Comparison of ENCODE assay signal across 28 cellular contexts in the genomic region with DNA sequence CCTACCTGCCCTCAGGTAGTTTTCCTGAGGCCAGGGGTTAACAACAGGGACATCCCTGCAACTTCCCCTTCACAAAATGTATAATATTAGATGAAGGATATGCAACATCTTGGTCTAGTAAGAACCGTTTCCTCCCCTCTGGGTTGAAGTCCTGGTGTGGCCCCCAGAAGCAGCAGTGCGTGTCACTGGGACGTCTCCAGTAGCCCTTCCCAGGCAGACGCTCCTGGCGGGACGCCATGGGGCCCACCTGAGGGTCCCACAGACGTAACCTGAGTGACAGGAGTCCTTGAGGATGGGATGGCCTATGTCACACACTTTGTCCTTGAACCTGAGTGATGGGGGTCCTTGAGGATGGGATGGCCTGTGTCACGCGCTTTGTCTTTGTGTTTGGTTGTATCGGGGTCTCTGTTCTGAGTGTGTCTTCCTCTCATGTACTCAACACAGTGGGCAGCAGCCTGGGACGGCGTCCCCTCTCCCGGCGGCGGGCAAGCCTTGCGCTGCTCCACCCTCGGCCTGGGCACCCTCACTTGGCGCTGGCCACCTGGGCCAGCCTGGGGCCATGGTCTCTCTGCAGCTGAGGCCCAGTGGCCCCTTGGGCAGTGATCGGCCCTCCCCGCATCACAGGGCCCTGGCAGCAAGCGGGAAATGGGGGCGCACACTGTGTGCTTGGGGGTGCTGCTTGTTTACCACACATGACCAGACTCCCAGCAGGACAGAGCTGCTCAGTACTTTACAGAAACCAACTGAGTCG. TPM values are rescaled to one million over a fixed set of nuclear protein-coding genes. Genes with fewer than 3 reads are reported as not detected.
DNase-seq lines count a peak whose midpoint lies in the region; ATAC-seq and TF ChIP-seq lines count a peak whose summit lies in the region.
"Had no signal": no experiment of that assay in that cellular context is flagged by ENCODE, and none has a peak within 500 bp of the region (broad histone marks: within the 10 kb centered on the region; RNA-seq: fewer than 3 reads in every experiment).

No MANE protein-coding gene starts in this region.

- H3K79me1 ChIP-seq in IMR-90 (ENCODE audit: low read depth in 1 of 2, low read length in 2 of 2), result no peaks in the 10 kb centered on the region

- no peak overlapping the region for H3K4me3 Mint-ChIP-seq in nephron progenitor cell
- H3K4me3 Mint-ChIP-seq: activated naive CD4-positive, alpha-beta T cell treated with anti-CD3 and anti-CD28 coated beads, Interleukin-2, amount 10 ng/mL, durations not matched to agents 7 days and 5 days; CD8-positive, alpha-beta memory T cell; central memory CD8-positive, alpha-beta T cell; natural killer cell treated with Interleukin-12 subunit alpha and Interleukin-12 subunit beta and Interleukin-15 and Interleukin-18, amount 100 ng/mL, for 72 hours; stimulated activated naive CD8-positive, alpha-beta T cell treated with anti-CD3 and anti-CD28 coated beads, Interleukin-15, amount 100 ng/mL, for 72 hours had no signal

- no peak overlapping the region for H3K56ac ChIP-seq in IMR-90 (ENCODE audit: extremely low read depth, insufficient read depth, low read length)

- TF ChIP-seq CTCF in IMR-90 (conservative IDR thresholded peaks at IDR 0.05; ENCODE audit: low read depth, low read length), result no peak
- no peak for TF ChIP-seq CTCF in nephron progenitor cell (IDR thresholded peaks at IDR 0.05)

- no peak overlapping the region for H3K23ac ChIP-seq in IMR-90 (ENCODE audit: low read depth, low read length)

- no peak overlapping the region for H3K9ac ChIP-seq in IMR-90 (ENCODE audit: low read depth, low read length)

- H3K4me2 ChIP-seq in IMR-90 (ENCODE audit: low read depth, low read length), result no peak overlapping the region
- H3K4me2 ChIP-seq: A549 had no signal

- H3K27ac ChIP-seq in IMR-90 (ENCODE audit: insufficient read depth, low read length), result no peak overlapping the region
- H3K27ac ChIP-seq in aorta (ENCODE audit: low read depth in 1 of 2, low read length in 2 of 2), result no peak overlapping the region
- H3K27ac ChIP-seq: A549, adrenal gland, body of pancreas, esophagus muscularis mucosa, foreskin keratinocyte, pancreas, Peyer's patch, skin epidermis, thoracic aorta had no signal

- H2AK5ac ChIP-seq in IMR-90 (ENCODE audit: low read depth, low read length), result no peak overlapping the region

- no peak overlapping the region for H2AFZ ChIP-seq in IMR-90 (replicated peaks; ENCODE audit: low read length, poor library complexity)

- BruUV-seq in IMR-90 (replicated peaks; lab: Mats Ljungman, UMichigan), result no TSS peak

- no peak overlapping the region for H2BK15ac ChIP-seq in IMR-90 (ENCODE audit: low read depth, low read length)

- ATAC-seq in IMR-90 (ENCODE audit: low read depth), result no peak
- ATAC-seq in aorta (ENCODE audit: low FRiP score), result no peak
- ATAC-seq: A549; body of pancreas; foreskin keratinocyte; natural killer cell treated with Interleukin-12 subunit alpha and Interleukin-12 subunit beta and Interleukin-15 and Interleukin-18, amount 100 ng/mL, for 72 hours; pancreas; stimulated activated naive CD8-positive, alpha-beta T cell treated with anti-CD3 and anti-CD28 coated beads, Interleukin-15, amount 100 ng/mL, for 72 hours had no signal

- H3K9me1 ChIP-seq in IMR-90 (ENCODE audit: insufficient read depth, low read length), result 0 out of 2 replicates have a peak, but pooled peaks cover 2% of the 10 kb centered on the region

- H3K27me3 ChIP-seq in IMR-90 (ENCODE audit: control insufficient read depth, insufficient read depth, low read length) (no peaks in the 10 kb centered on the region), aorta (ENCODE audit: control insufficient read depth in 1 of 2, insufficient read depth in 2 of 2, low read length in 1 of 2) (no peaks in the 10 kb centered on the region)
- H3K27me3 ChIP-seq: adrenal gland, body of pancreas, esophagus muscularis mucosa, foreskin keratinocyte, pancreas, Peyer's patch had no signal

- no peaks in the 10 kb centered on the region for H4K20me1 ChIP-seq in IMR-90 (ENCODE audit: insufficient read depth, low read length)

- dilution Hi-C loops in IMR-90 (cut with HindIII; ENCODE audit: low sequenced_read_pairs, unreplicated experiment), result no loop called here

- no peak for TF ChIP-seq RAD21 in IMR-90 (IDR thresholded peaks at IDR 0.05; ENCODE audit: low read length)

- no peaks in the 10 kb centered on the region for H3K9me3 ChIP-seq in IMR-90 (ENCODE audit: control insufficient read depth, insufficient read depth, low read length)
- H3K9me3 ChIP-seq in aorta (ENCODE audit: control insufficient read depth, low read length), result no peaks in the 10 kb centered on the region
- H3K9me3 ChIP-seq: A549, adrenal gland, body of pancreas, esophagus muscularis mucosa, pancreas, Peyer's patch, thoracic aorta had no signal

- CTCF ChIA-PET in IMR-90 (lab: Yijun Ruan, JAX), result no interaction called here

- DNase-seq in activated effector memory CD4-positive, alpha-beta T cell treated with anti-CD3 and anti-CD28 coated beads, Interleukin-2, amount 50 U/mL, for 16 hours, result peak; percentile 55
- no peak for DNase-seq in activated effector memory CD4-positive, alpha-beta T cell treated with Interleukin-2 at 50 U/mL for 16 hours
- no peak for DNase-seq in IMR-90
- no peak for DNase-seq in nephron progenitor cell
- peak; percentile 46 to 68 for DNase-seq in aorta
- DNase-seq in ecto neural progenitor cell (ENCODE audit: low spot score), result no peak
- no peak for DNase-seq in MV-4-11 (lab: John Stamatoyannopoulos, UW)
- no peak for DNase-seq in stimulated activated CD4-positive, alpha-beta T cell treated with anti-CD3 and anti-CD28 coated beads, Interleukin-12 subunit alpha, Interleukin-12 subunit beta, amount 100 ng/mL, for 4 hours
- DNase-seq: activated CD4-positive, alpha-beta T cell treated with anti-CD3 and anti-CD28 coated beads for 48 hours; activated naive CD4-positive, alpha-beta T cell treated with anti-CD3 and anti-CD28 coated beads, Interleukin-2, amount 10 ng/mL, durations not matched to agents 7 days and 5 days; activated T-cell treated with anti-CD3 and anti-CD28 coated beads, Interleukin-2, amount 50 U/mL, for 48 hours; adrenal gland; AML-193; body of pancreas; CD8-positive, alpha-beta memory T cell; dermis blood vessel endothelial cell; foreskin keratinocyte; NCI-H1048; NCI-H774; pancreas; stimulated activated naive CD8-positive, alpha-beta T cell treated with anti-CD3 and anti-CD28 coated beads, Interleukin-15, amount 100 ng/mL, for 72 hours had no signal

- no peak overlapping the region for H3K4me3 ChIP-seq in IMR-90 (ENCODE audit: insufficient read depth, low read depth, low read length)
- H3K4me3 ChIP-seq in aorta (ENCODE audit: low read length in 2 of 2), result no peak overlapping the region
- H3K4me3 ChIP-seq: A549, adrenal gland, body of pancreas, esophagus muscularis mucosa, pancreas, Peyer's patch, skin epidermis, thoracic aorta had no signal

- peaks cover 21% of the 10 kb centered on the region for H3K9me3 Mint-ChIP-seq in nephron progenitor cell
- H3K9me3 Mint-ChIP-seq: activated naive CD4-positive, alpha-beta T cell treated with anti-CD3 and anti-CD28 coated beads, Interleukin-2, amount 10 ng/mL, durations not matched to agents 7 days and 5 days; CD8-positive, alpha-beta memory T cell; central memory CD8-positive, alpha-beta T cell; natural killer cell treated with Interleukin-12 subunit alpha and Interleukin-12 subunit beta and Interleukin-15 and Interleukin-18, amount 100 ng/mL, for 72 hours; stimulated activated naive CD8-positive, alpha-beta T cell treated with anti-CD3 and anti-CD28 coated beads, Interleukin-15, amount 100 ng/mL, for 72 hours had no signal

- peaks cover 32% of the 10 kb centered on the region for H3K4me1 Mint-ChIP-seq in nephron progenitor cell
- H3K4me1 Mint-ChIP-seq: activated naive CD4-positive, alpha-beta T cell treated with anti-CD3 and anti-CD28 coated beads, Interleukin-2, amount 10 ng/mL, durations not matched to agents 7 days and 5 days had no signal

- no peak for TF ChIP-seq POLR2A in IMR-90 (IDR thresholded peaks at IDR 0.05; ENCODE audit: low read depth, low read length)

- no peak overlapping the region for H2BK20ac ChIP-seq in IMR-90 (ENCODE audit: low read depth, low read length)

- 81% methylated on average over 2 of the region's 23 CpGs; no CpG with 5 or more reads in 1 of the 2 experiments for WGBS in IMR-90 (ENCODE audit: extremely low coverage in 2 of 2, insufficient read length in 1 of 2), 2 experiments
- 93 to 94% methylated on average over 23 of the region's 23 CpGs for WGBS in aorta, 2 donors

- no peak overlapping the region for H3K4ac ChIP-seq in IMR-90 (ENCODE audit: low read depth, low read length)

- H2AK9ac ChIP-seq in IMR-90 (replicated peaks; ENCODE audit: low read depth, low read length, poor library complexity), result peak overlapping the region; percentile 72

- no peak overlapping the region for H4K8ac ChIP-seq in IMR-90 (ENCODE audit: low read depth in 2 of 2, low read length in 2 of 2)

- H3K36me3 Mint-ChIP-seq in nephron progenitor cell (ENCODE audit: low read depth), result peaks cover 49% of the 10 kb centered on the region

- intact Hi-C loops in IMR-90 (cut with micrococcal nuclease) (no loop called here), aorta (cut with DNase I) (no loop called here)

- H2BK120ac ChIP-seq in IMR-90 (ENCODE audit: low read depth, low read length), result no peak overlapping the region

- H3K14ac ChIP-seq in IMR-90 (replicated peaks; ENCODE audit: low read depth, low read length), result no peak overlapping the region

- no peak overlapping the region for H3K18ac ChIP-seq in IMR-90 (ENCODE audit: low read depth, low read length)

- no peak overlapping the region for H2BK5ac ChIP-seq in IMR-90 (ENCODE audit: low read depth, low read length, poor library complexity, severe bottlenecking)

- H3K4me1 ChIP-seq in IMR-90 (ENCODE audit: control insufficient read depth, insufficient read depth, low read length) (no peaks in the 10 kb centered on the region), aorta (ENCODE audit: control insufficient read depth in 1 of 2, insufficient read depth in 2 of 2, low read length in 2 of 2) (no peaks in the 10 kb centered on the region)
- H3K4me1 ChIP-seq: A549, adrenal gland, body of pancreas, esophagus muscularis mucosa, foreskin keratinocyte, pancreas had no signal

- no peak overlapping the region for H4K91ac ChIP-seq in IMR-90 (ENCODE audit: insufficient read depth, low read depth, low read length)

- in situ Hi-C loops in IMR-90 (cut with MboI; ENCODE audit: low sequenced_read_pairs), result no loop called here

- no peaks in the 10 kb centered on the region for H3K27me3 Mint-ChIP-seq in nephron progenitor cell (ENCODE audit: low read depth, poor library complexity)
- H3K27me3 Mint-ChIP-seq: activated naive CD4-positive, alpha-beta T cell treated with anti-CD3 and anti-CD28 coated beads, Interleukin-2, amount 10 ng/mL, durations not matched to agents 7 days and 5 days; CD8-positive, alpha-beta memory T cell; central memory CD8-positive, alpha-beta T cell; natural killer cell treated with Interleukin-12 subunit alpha and Interleukin-12 subunit beta and Interleukin-15 and Interleukin-18, amount 100 ng/mL, for 72 hours; stimulated activated naive CD8-positive, alpha-beta T cell treated with anti-CD3 and anti-CD28 coated beads, Interleukin-15, amount 100 ng/mL, for 72 hours had no signal

- H3K36me3 ChIP-seq in IMR-90 (ENCODE audit: control insufficient read depth, insufficient read depth, low read length) (peaks cover 17% of the 10 kb centered on the region), aorta (ENCODE audit: control insufficient read depth in 1 of 2, insufficient read depth in 2 of 2, low read length in 1 of 2) (no peaks in the 10 kb centered on the region)
- H3K36me3 ChIP-seq: pancreas had no signal

- POLR2A ChIA-PET in IMR-90 (lab: Charles Lee; ENCODE audit: unreplicated experiment), result no interaction called here

- H4K5ac ChIP-seq in IMR-90 (ENCODE audit: low read depth, low read length), result no peak overlapping the region

- H3K27ac Mint-ChIP-seq in nephron progenitor cell, result peak overlapping the region; percentile 68
- H3K27ac Mint-ChIP-seq: activated naive CD4-positive, alpha-beta T cell treated with anti-CD3 and anti-CD28 coated beads, Interleukin-2, amount 10 ng/mL, durations not matched to agents 7 days and 5 days; natural killer cell treated with Interleukin-12 subunit alpha and Interleukin-12 subunit beta and Interleukin-15 and Interleukin-18, amount 100 ng/mL, for 72 hours had no signal

RNA-seq across cellular contexts. Expression of a gene that starts 14.3 kb away (rescaled TPM):
- under 0.01 TPM in 1 of 2 replicates, not detected in the other for total RNA-seq in IMR-90 (2012; rRNA removed)
- polyA plus RNA-seq in IMR-90 (2012; rRNA removed), result 0.11 and 0.24 TPM in 2 replicates
- 0.08 and 0.37 TPM in 2 replicates for polyA plus RNA-seq in IMR-90 (2012; cell fraction: cytosol; rRNA removed)
- polyA plus RNA-seq in IMR-90 (2012; cell fraction: nucleus; rRNA removed; ENCODE audit: low replicate concordance), result 0.95 and 3.4 TPM in 2 replicates
- under 1 TPM; 0.16 to 0.48 TPM for total RNA-seq in aorta
- 1 to 10 TPM in 1 of 2 donors, under 1 TPM in 1; 0.20 to 8.8 TPM for polyA plus RNA-seq in aorta
- total RNA-seq: dermis blood vessel endothelial cell had no signal

Comparison
In these comparisons a context has a peak if more than half of its experiments do, and no peak if none do; other contexts are left out.
1. DNase-seq: peak in activated effector memory CD4-positive, alpha-beta T cell treated with anti-CD3 and anti-CD28 coated beads, Interleukin-2, amount 50 U/mL, for 16 hours (single experiment) and aorta (2 of 2); none in activated effector memory CD4-positive, alpha-beta T cell treated with Interleukin-2 at 50 U/mL for 16 hours (single experiment), IMR-90 (single experiment), nephron progenitor cell (single experiment), ecto neural progenitor cell (single experiment), MV-4-11 (single experiment) and stimulated activated CD4-positive, alpha-beta T cell treated with anti-CD3 and anti-CD28 coated beads, Interleukin-12 subunit alpha, Interleukin-12 subunit beta, amount 100 ng/mL, for 4 hours (single experiment).